Comparison of ENCODE assay signal across 8 cellular contexts in genomic region chr12:40105515-40106201, GRCh38. TPM values are rescaled to one million over a fixed set of nuclear protein-coding genes. Genes with fewer than 3 reads are reported as not detected.
DNase-seq lines count a peak whose midpoint lies in the region; ATAC-seq and TF ChIP-seq lines count a peak whose summit lies in the region.

Gene SLC2A13 (minus strand): TSS chr12:40106081. CDS start chr12:40105808, 273 bp downstream.

- no peaks in the 10 kb centered on the region for H3K79me2 ChIP-seq in PC-9 (ENCODE audit: low read depth)

- no peaks in the 10 kb centered on the region for H4K20me1 ChIP-seq in PC-9 (ENCODE audit: insufficient read depth)

- H3K36me3 ChIP-seq in PC-9 (ENCODE audit: low read depth), result no peaks in the 10 kb centered on the region

- POLR2A ChIA-PET in PC-9 (lab: Charles Lee; ENCODE audit: unreplicated experiment), result no interaction called here

- CTCF ChIA-PET in PC-9 (lab: Charles Lee), result interaction anchor here (2.5 kb wide), 1 partner anchor 94 kb away, joined by 8 read pairs; no protein-coding TSS in a partner anchor

- no peaks in the 10 kb centered on the region; the same call in 1 of the 2 replicates for H3F3A ChIP-seq in PC-9 (ENCODE audit: insufficient read depth, low read depth)

- H3K27me3 ChIP-seq in PC-9 (ENCODE audit: insufficient read depth, low read depth), result no peaks in the 10 kb centered on the region

- peaks cover 34 to 45% of the 10 kb centered on the region in 2 donors for H3K4me1 Mint-ChIP-seq in natural killer cell

- peaks cover 3 to 17% of the 10 kb centered on the region in 2 donors for H3K27me3 Mint-ChIP-seq in natural killer cell (ENCODE audit: low read depth in 2 of 2)

- no peaks in the 10 kb centered on the region for H3K36me3 Mint-ChIP-seq in natural killer cell

- no peaks in the 10 kb centered on the region for H3K9me3 Mint-ChIP-seq in natural killer cell

- H3K4me3 ChIP-seq in PC-9, result peak within 1 kb of the TSS; percentile 84
- peak within 1 kb of the TSS; percentile 67 for H3K4me3 ChIP-seq in fibroblast of mammary gland (ENCODE audit: control insufficient read depth, low read depth, low read length)

- no peak within 1 kb of the TSS for H3K27ac ChIP-seq in PC-9

- no peaks in the 10 kb centered on the region for H3K9me3 ChIP-seq in PC-9 (ENCODE audit: insufficient read depth, low read depth)

- H3K4me3 Mint-ChIP-seq in natural killer cell, result peak within 1 kb of the TSS; percentile 97

- peak; percentile 70 for DNase-seq in Caki2 (ENCODE audit: low read depth)
- DNase-seq in HK-2 (ENCODE audit: unreplicated experiment), result peak; percentile 69
- DNase-seq in PC-9, result peak in 1 of 2 experiments; percentile 66
- DNase-seq in activated T-helper 1 cell treated with Interleukin-2 at 50 U/mL for 16 hours (ENCODE audit: low read depth), result peak; percentile 73
- peak; percentile 53 for DNase-seq in fibroblast of mammary gland (ENCODE audit: low read depth)
- DNase-seq in natural killer cell, result peak; percentile 74
- peak; percentile 55 to 83 (median 72) for DNase-seq in stimulated activated naive CD4-positive, alpha-beta T cell (lab: John Stamatoyannopoulos, UW)

- TF ChIP-seq CTCF in PC-9 (conservative IDR thresholded peaks at IDR 0.05), result no peak
- TF ChIP-seq CTCF in fibroblast of mammary gland (conservative IDR thresholded peaks at IDR 0.05; ENCODE audit: control insufficient read depth, insufficient read depth, low read depth, low read length), result no peak
- no peak for TF ChIP-seq CTCF in natural killer cell (IDR thresholded peaks at IDR 0.05)

- peak within 1 kb of the TSS; percentile 79 to 83 for H3K27ac Mint-ChIP-seq in natural killer cell

- peaks cover 5% of the 10 kb centered on the region; the same call in 1 of the 2 replicates for H3K4me1 ChIP-seq in PC-9 (replicated peaks; ENCODE audit: insufficient read depth)

- peak within 1 kb of the TSS; percentile 85 for H3K4me2 ChIP-seq in PC-9

- intact Hi-C loops in PC-9 (cut with micrococcal nuclease; ENCODE audit: unreplicated experiment) (no loop called here), natural killer cell (cut with micrococcal nuclease) (loop anchor here (5.0 kb wide), 1 partner anchor 1788 kb away; the partner anchor contains the start of gene ALG10B)

- H2AFZ ChIP-seq in PC-9, result peak within 1 kb of the TSS; percentile 92

- peak; percentile 83 for ATAC-seq in GM19467 (IDR thresholded peaks at IDR 0.05; ENCODE audit: unreplicated experiment)
- ATAC-seq in natural killer cell, result peak; percentile 86 to 94 (median 90)

- H3K9me2 ChIP-seq in PC-9 (ENCODE audit: insufficient read depth), result no peaks in the 10 kb centered on the region

- BruUV-seq in PC-9 (replicated peaks; lab: Mats Ljungman, UMichigan), result no TSS peak

- in situ Hi-C loops in Caki2 (cut with HindIII; ENCODE audit: low pct_unique_long_range_greater_than_20kb, low sequenced_read_pairs), result no loop called here

RNA-seq across cellular contexts. Expression of gene SLC2A13, which starts in this region (rescaled TPM):
- total RNA-seq in Caki2 (2014; rRNA removed; shearing (Covaris generic); ENCODE audit: low replicate concordance), result 6.8 and 9.2 TPM in 2 replicates
- 1.0 and 1.6 TPM in 2 replicates for total RNA-seq in PC-9 (2021)
- total RNA-seq in natural killer cell, result 10 to 100 TPM in 1 of 3 donors, 1 to 10 TPM in 2; 6.0 to 10.9 (median 8.7) TPM
